In genomic region chr6:137693737-137694136, GRCh38 we compare ENCODE assay signal across 16 cellular contexts.
DNase-seq lines count a peak whose midpoint lies in the region; ATAC-seq and TF ChIP-seq lines count a peak whose summit lies in the region.
"Had no signal": no experiment of that assay in that cellular context is flagged by ENCODE, and none has a peak within 500 bp of the region (broad histone marks: within the 10 kb centered on the region; RNA-seq: fewer than 3 reads in every experiment).

No MANE protein-coding gene starts in this region.

- no peak overlapping the region for H3K27ac Mint-ChIP-seq in activated CD4-positive, alpha-beta T cell treated with anti-CD3 and anti-CD28 coated beads for 36 hours
- H3K27ac Mint-ChIP-seq in activated T-helper 2 cell treated with anti-CD3 and anti-CD28 coated beads, Interferon-gamma antibody, Interleukin-2, Interleukin-4, amounts not matched to agents 10 μg/mL and 5 μg/mL and 100 μg/mL, durations not matched to agents 14 hours and 24 hours and 36 hours = peak overlapping the region; percentile 55

- no peaks in the 10 kb centered on the region for H3K36me3 ChIP-seq in left ventricle myocardium inferior
- H3K36me3 ChIP-seq: BLaER1 had no signal

- CTCF ChIA-PET in activated CD4-positive, alpha-beta T cell treated with anti-CD3 and anti-CD28 coated beads for 36 hours (lab: Charles Lee) = interaction anchor here (0.7 to 3.0 kb wide), 8 partner anchors 11 to 551 kb away, joined by 3 to 12 read pairs (median 4); no protein-coding TSS in a partner anchor

- peak overlapping the region; percentile 40 for H3K27ac ChIP-seq in left ventricle myocardium inferior (replicated peaks)
- H3K27ac ChIP-seq: BLaER1 had no signal

- no peaks in the 10 kb centered on the region for H3K27me3 ChIP-seq in left ventricle myocardium inferior (ENCODE audit: low read depth)
- H3K27me3 ChIP-seq: BLaER1 had no signal

- no peak for DNase-seq in activated CD4-positive, alpha-beta T cell treated with anti-CD3 and anti-CD28 coated beads for 36 hours
- DNase-seq in activated CD4-positive, alpha-beta T cell treated with anti-CD3 and anti-CD28 coated beads, Interleukin-2, amount 50 U/mL, for 1 hour = no peak
- peak; percentile 57 for DNase-seq in M059J (ENCODE audit: low read depth)
- no peak for DNase-seq in activated T-helper 2 cell treated with anti-CD3 and anti-CD28 coated beads, Interferon-gamma antibody, Interleukin-2, Interleukin-4, amounts not matched to agents 10 μg/mL and 5 μg/mL and 100 μg/mL, durations not matched to agents 14 hours and 24 hours and 36 hours (ENCODE audit: low spot score)
- no peak for DNase-seq in left ventricle myocardium inferior
- no peak for DNase-seq in RPMI8226
- no peak for DNase-seq in NCI-H1105 (lab: John Stamatoyannopoulos, UW)
- DNase-seq: 8988T, DND-41, GF-D8, GOT3, NCI-H1417 treated with DMSO at 0.1 percent for 48 hours, NCI-H1930, NCI-H446 treated with DMSO at 0.1 percent for 48 hours had no signal

- no peak overlapping the region for H3K4me3 Mint-ChIP-seq in activated CD4-positive, alpha-beta T cell treated with anti-CD3 and anti-CD28 coated beads for 36 hours
- H3K4me3 Mint-ChIP-seq in activated T-helper 2 cell treated with anti-CD3 and anti-CD28 coated beads, Interferon-gamma antibody, Interleukin-2, Interleukin-4, amounts not matched to agents 10 μg/mL and 5 μg/mL and 100 μg/mL, durations not matched to agents 14 hours and 24 hours and 36 hours (ENCODE audit: low read depth) = no peak overlapping the region

- peaks cover 4% of the 10 kb centered on the region for H3K27me3 Mint-ChIP-seq in activated CD4-positive, alpha-beta T cell treated with anti-CD3 and anti-CD28 coated beads for 36 hours
- no peaks in the 10 kb centered on the region for H3K27me3 Mint-ChIP-seq in activated T-helper 2 cell treated with anti-CD3 and anti-CD28 coated beads, Interferon-gamma antibody, Interleukin-2, Interleukin-4, amounts not matched to agents 10 μg/mL and 5 μg/mL and 100 μg/mL, durations not matched to agents 14 hours and 24 hours and 36 hours (ENCODE audit: low read depth)

- H3K9me3 Mint-ChIP-seq in activated CD4-positive, alpha-beta T cell treated with anti-CD3 and anti-CD28 coated beads for 36 hours (ENCODE audit: low read depth) = no peaks in the 10 kb centered on the region
- H3K9me3 Mint-ChIP-seq in activated T-helper 2 cell treated with anti-CD3 and anti-CD28 coated beads, Interferon-gamma antibody, Interleukin-2, Interleukin-4, amounts not matched to agents 10 μg/mL and 5 μg/mL and 100 μg/mL, durations not matched to agents 14 hours and 24 hours and 36 hours = peaks cover 11% of the 10 kb centered on the region

- no peak for TF ChIP-seq CTCF in left ventricle myocardium inferior (IDR thresholded peaks at IDR 0.05; ENCODE audit: borderline replicate concordance)

- H3K4me1 ChIP-seq in left ventricle myocardium inferior = peaks cover 49% of the 10 kb centered on the region

- H3K4me3 ChIP-seq in left ventricle myocardium inferior = no peak overlapping the region
- H3K4me3 ChIP-seq: BLaER1 had no signal

- no peaks in the 10 kb centered on the region for H3K9me3 ChIP-seq in left ventricle myocardium inferior (replicated peaks)
- H3K9me3 ChIP-seq: BLaER1 had no signal

- POLR2A ChIA-PET in activated CD4-positive, alpha-beta T cell treated with anti-CD3 and anti-CD28 coated beads for 36 hours (lab: Charles Lee) = no interaction called here

- intact Hi-C loops in activated CD4-positive, alpha-beta T cell treated with anti-CD3 and anti-CD28 coated beads for 36 hours (cut with DNase I, micrococcal nuclease) = no loop called here
- intact Hi-C loops in activated T-helper 2 cell treated with anti-CD3 and anti-CD28 coated beads, Interferon-gamma antibody, Interleukin-2, Interleukin-4, amounts not matched to agents 10 μg/mL and 5 μg/mL and 100 μg/mL, durations not matched to agents 14 hours and 24 hours and 36 hours (cut with micrococcal nuclease) = no loop called here
- intact Hi-C loops in left ventricle myocardium inferior (cut with micrococcal nuclease) = no loop called here

- no peaks in the 10 kb centered on the region for H3K36me3 Mint-ChIP-seq in activated CD4-positive, alpha-beta T cell treated with anti-CD3 and anti-CD28 coated beads for 36 hours (ENCODE audit: low read depth)
- H3K36me3 Mint-ChIP-seq in activated T-helper 2 cell treated with anti-CD3 and anti-CD28 coated beads, Interferon-gamma antibody, Interleukin-2, Interleukin-4, amounts not matched to agents 10 μg/mL and 5 μg/mL and 100 μg/mL, durations not matched to agents 14 hours and 24 hours and 36 hours (ENCODE audit: low read depth) = peaks cover 2% of the 10 kb centered on the region

- peak; percentile 17 for ATAC-seq in activated CD4-positive, alpha-beta T cell treated with anti-CD3 and anti-CD28 coated beads for 36 hours
- no peak for ATAC-seq in GM18858 (IDR thresholded peaks at IDR 0.05; ENCODE audit: unreplicated experiment)

- peaks cover 21% of the 10 kb centered on the region for H3K4me1 Mint-ChIP-seq in activated CD4-positive, alpha-beta T cell treated with anti-CD3 and anti-CD28 coated beads for 36 hours
- H3K4me1 Mint-ChIP-seq in activated T-helper 2 cell treated with anti-CD3 and anti-CD28 coated beads, Interferon-gamma antibody, Interleukin-2, Interleukin-4, amounts not matched to agents 10 μg/mL and 5 μg/mL and 100 μg/mL, durations not matched to agents 14 hours and 24 hours and 36 hours (ENCODE audit: low read depth) = peaks cover 22% of the 10 kb centered on the region
